Comparison of ENCODE assay signal across 9 cellular contexts in genomic region chr10:21173433-21173963, GRCh38.
DNase-seq lines count a peak whose midpoint lies in the region; ATAC-seq, FAIRE-seq and TF ChIP-seq lines count a peak whose summit lies in the region.
"Had no signal": no experiment of that assay in that cellular context is flagged by ENCODE, and none has a peak within 500 bp of the region (broad histone marks: within the 10 kb centered on the region; RNA-seq: fewer than 3 reads in every experiment).

No MANE protein-coding gene starts in this region.

- DNase-seq in DMS53 (lab: John Stamatoyannopoulos, UW) (peak; percentile 75), DMS53 treated with DMSO at 0.1 percent for 48 hours (lab: John Stamatoyannopoulos, UW; ENCODE audit: unreplicated experiment) (no peak), anterior cingulate cortex (lab: John Stamatoyannopoulos, UW) (peak in 31 of 58 donors; percentile 12 to 75 (median 41)), keratinocyte (ENCODE audit: low read depth, low spot score) (no peak), DMS79 treated with DMSO at 0.1 percent for 48 hours (lab: John Stamatoyannopoulos, UW) (no peak), AG20443 (ENCODE audit: low spot score) (no peak), foreskin keratinocyte (no peak)

- dilution Hi-C loops in keratinocyte (cut with MboI; ENCODE audit: extremely low pct_ligation_motif_present, low sequenced_read_pairs): no loop called here

- no peak for ATAC-seq in foreskin keratinocyte

- H4K20me1 ChIP-seq in keratinocyte (ENCODE audit: control insufficient read depth, extremely low read depth, insufficient read depth, low read length): no peaks in the 10 kb centered on the region

- no peaks in the 10 kb centered on the region for H3K79me2 ChIP-seq in keratinocyte (ENCODE audit: control insufficient read depth, insufficient read depth, low read length)

- no peak for FAIRE-seq in keratinocyte (lab: Jason Lieb, UNC)
- FAIRE-seq: A204.1 had no signal

- H3K4me2 ChIP-seq in keratinocyte (ENCODE audit: control insufficient read depth, extremely low read depth, insufficient read depth, low read depth, low read length): peak overlapping the region; percentile 86

- no peak for TF ChIP-seq CTCF in keratinocyte (optimal IDR thresholded peaks at IDR 0.05 in 1 of 3, IDR thresholded peaks at IDR 0.05 in 1 of 3, conservative IDR thresholded peaks at IDR 0.05 in 1 of 3; ENCODE audit: extremely low read depth in 1 of 3, insufficient read depth in 2 of 3, low read length in 3 of 3)
- no peak for TF ChIP-seq CTCF in foreskin keratinocyte (conservative IDR thresholded peaks at IDR 0.05)

- peak overlapping the region; percentile 68 for H2AFZ ChIP-seq in keratinocyte (ENCODE audit: control insufficient read depth, low read length)

- peak overlapping the region; percentile 61 for H3K9ac ChIP-seq in keratinocyte (ENCODE audit: control insufficient read depth, extremely low read depth, insufficient read depth, low read length)
- H3K9ac ChIP-seq in stomach smooth muscle (ENCODE audit: low read length in 2 of 2): no peak overlapping the region

- H3K9me3 ChIP-seq in keratinocyte (ENCODE audit: control insufficient read depth, low read depth, low read length) (no peaks in the 10 kb centered on the region), stomach smooth muscle (ENCODE audit: control insufficient read depth in 2 of 2, low read length in 2 of 2) (no peaks in the 10 kb centered on the region)

- H3K4me1 ChIP-seq in keratinocyte (ENCODE audit: control insufficient read depth, extremely low read depth, insufficient read depth, low read length) (peaks cover 20% of the 10 kb centered on the region), stomach smooth muscle (ENCODE audit: control insufficient read depth, insufficient read depth, low read length) (peaks cover 8% of the 10 kb centered on the region), foreskin keratinocyte (no peaks in the 10 kb centered on the region)

- H3K36me3 ChIP-seq in keratinocyte (ENCODE audit: control insufficient read depth in 2 of 2, extremely low read depth in 1 of 2, insufficient read depth in 2 of 2, low read length in 2 of 2) (no peaks in the 10 kb centered on the region), stomach smooth muscle (ENCODE audit: control insufficient read depth in 2 of 2, insufficient read depth in 2 of 2, low read length in 2 of 2) (no peaks in the 10 kb centered on the region)

- H3K4me3 ChIP-seq in keratinocyte (ENCODE audit: control insufficient read depth in 2 of 3, extremely low read depth in 1 of 3, insufficient read depth in 2 of 3, low read depth in 1 of 3, low read length in 3 of 3) (peak overlapping the region; percentile 57 to 73 (median 62)), stomach smooth muscle (ENCODE audit: low read length in 2 of 2) (peak overlapping the region; percentile 31 to 68)

- H3K27me3 ChIP-seq in keratinocyte (ENCODE audit: control insufficient read depth, extremely low read depth, insufficient read depth, low read length) (no peaks in the 10 kb centered on the region), stomach smooth muscle (ENCODE audit: control insufficient read depth in 1 of 2, insufficient read depth in 2 of 2, low read length in 2 of 2) (peaks cover 11 to 31% of the 10 kb centered on the region in 2 donors), foreskin keratinocyte (peaks cover 12% of the 10 kb centered on the region)

- H3K9me1 ChIP-seq in keratinocyte (ENCODE audit: control insufficient read depth, extremely low read depth, insufficient read depth, low read length): no peaks in the 10 kb centered on the region

- H3K27ac ChIP-seq in keratinocyte (ENCODE audit: control insufficient read depth, insufficient read depth, low read length) (no peak overlapping the region), stomach smooth muscle (ENCODE audit: low read length) (no peak overlapping the region), foreskin keratinocyte (no peak overlapping the region)

Comparison
In these comparisons a context has a peak if more than half of its experiments do, and no peak if none do; other contexts are left out.
1. DNase-seq: peak in DMS53 (single experiment) and anterior cingulate cortex (31 of 58); none in DMS53 treated with DMSO at 0.1 percent for 48 hours (single experiment), keratinocyte (single experiment), DMS79 treated with DMSO at 0.1 percent for 48 hours (single experiment), AG20443 (single experiment) and foreskin keratinocyte (0 of 2).